ENCODE assay signal across 22 cellular contexts in genomic region chr12:47574252-47575021, GRCh38.
A peak's percentile ranks its signal among the peaks of the same experiment; 100 is the strongest.
DNase-seq lines count a peak whose midpoint lies in the region; ATAC-seq and TF ChIP-seq lines count a peak whose summit lies in the region.
"Had no signal": no experiment of that assay in that cellular context is flagged by ENCODE, and none has a peak within 500 bp of the region (broad histone marks: within the 10 kb centered on the region; RNA-seq: fewer than 3 reads in every experiment).

No MANE protein-coding gene starts in this region.

- H3K27me3 Mint-ChIP-seq in activated naive CD4-positive, alpha-beta T cell treated with anti-CD3 and anti-CD28 coated beads for 36 hours (ENCODE audit: low read depth), result no peaks in the 10 kb centered on the region
- no peaks in the 10 kb centered on the region for H3K27me3 Mint-ChIP-seq in activated naive CD8-positive, alpha-beta T cell treated with anti-CD3 and anti-CD28 coated beads, Interleukin-2, amount 50 U/mL, for 24 hours
- peaks cover 22% of the 10 kb centered on the region for H3K27me3 Mint-ChIP-seq in HFFc6 (ENCODE audit: insufficient read depth)

- H3K27ac Mint-ChIP-seq in activated naive CD4-positive, alpha-beta T cell treated with anti-CD3 and anti-CD28 coated beads for 36 hours, result peak overlapping the region; percentile 48
- peak overlapping the region; percentile 90 for H3K27ac Mint-ChIP-seq in activated naive CD8-positive, alpha-beta T cell treated with anti-CD3 and anti-CD28 coated beads, Interleukin-2, amount 50 U/mL, for 24 hours
- no peak overlapping the region for H3K27ac Mint-ChIP-seq in HFFc6
- H3K27ac Mint-ChIP-seq: CD14-positive monocyte had no signal

- CTCF ChIA-PET in activated naive CD4-positive, alpha-beta T cell treated with anti-CD3 and anti-CD28 coated beads for 36 hours (lab: Charles Lee), result no interaction called here

- no peaks in the 10 kb centered on the region for H3K27me3 ChIP-seq in ascending aorta
- H3K27me3 ChIP-seq: Peyer's patch, SJSA1 had no signal

- H3K9me3 ChIP-seq in ascending aorta, result no peaks in the 10 kb centered on the region
- H3K9me3 ChIP-seq: Peyer's patch, SJSA1 had no signal

- no peaks in the 10 kb centered on the region for H3K36me3 ChIP-seq in ascending aorta
- H3K36me3 ChIP-seq: Peyer's patch, SJSA1 had no signal

- no peak overlapping the region for H3K4me3 Mint-ChIP-seq in activated naive CD4-positive, alpha-beta T cell treated with anti-CD3 and anti-CD28 coated beads for 36 hours
- H3K4me3 Mint-ChIP-seq in activated naive CD8-positive, alpha-beta T cell treated with anti-CD3 and anti-CD28 coated beads, Interleukin-2, amount 50 U/mL, for 24 hours, result no peak overlapping the region
- no peak overlapping the region for H3K4me3 Mint-ChIP-seq in HFFc6
- H3K4me3 Mint-ChIP-seq: CD14-positive monocyte had no signal

- DNase-seq in NCI-H82 (lab: John Stamatoyannopoulos, UW) (peak; percentile 30), NCI-H82 treated with DMSO at 0.1 percent for 48 hours (lab: John Stamatoyannopoulos, UW; ENCODE audit: unreplicated experiment) (no peak), EL (no peak), HFFc6 (no peak), ascending aorta (ENCODE audit: low spot score in 2 of 2) (no peak)
- no peak for DNase-seq in activated naive CD4-positive, alpha-beta T cell treated with anti-CD3 and anti-CD28 coated beads for 36 hours
- no peak for DNase-seq in activated naive CD4-positive, alpha-beta T cell treated with anti-CD3 and anti-CD28 coated beads, Interleukin-2, amount 50 U/mL, for 16 hours
- DNase-seq in activated naive CD8-positive, alpha-beta T cell treated with anti-CD3 and anti-CD28 coated beads, Interleukin-2, amount 50 U/mL, for 24 hours, result no peak
- DNase-seq: DMS79 treated with DMSO at 0.1 percent for 48 hours, GOT3, MM.1S, NCI-H1092 treated with DMSO at 0.1 percent for 48 hours, NCI-H146, NCI-H2081, NCI-H2171 treated with DMSO at 0.1 percent for 48 hours, NCI-H446, NCI-H526 treated with DMSO at 0.1 percent for 48 hours, Peyer's patch had no signal

- H3K9me3 Mint-ChIP-seq in activated naive CD4-positive, alpha-beta T cell treated with anti-CD3 and anti-CD28 coated beads for 36 hours, result no peaks in the 10 kb centered on the region
- H3K9me3 Mint-ChIP-seq in activated naive CD8-positive, alpha-beta T cell treated with anti-CD3 and anti-CD28 coated beads, Interleukin-2, amount 50 U/mL, for 24 hours, result peaks cover 5% of the 10 kb centered on the region
- H3K9me3 Mint-ChIP-seq in HFFc6, result no peaks in the 10 kb centered on the region

- intact Hi-C loops in activated naive CD4-positive, alpha-beta T cell treated with anti-CD3 and anti-CD28 coated beads for 36 hours (cut with micrococcal nuclease), result loop anchor here (1.0 to 10.0 kb wide), 6 partner anchors 132 to 1120 kb away; partner anchors contain the start of genes AMIGO2, PCED1B and RPAP3
- intact Hi-C loops in ascending aorta (cut with DNase I), result no loop called here

- H3K4me3 ChIP-seq in ascending aorta, result no peak overlapping the region
- H3K4me3 ChIP-seq: Peyer's patch, SJSA1 had no signal

- peaks cover 30% of the 10 kb centered on the region for H3K4me1 Mint-ChIP-seq in activated naive CD4-positive, alpha-beta T cell treated with anti-CD3 and anti-CD28 coated beads for 36 hours (ENCODE audit: low read depth)
- H3K4me1 Mint-ChIP-seq in activated naive CD8-positive, alpha-beta T cell treated with anti-CD3 and anti-CD28 coated beads, Interleukin-2, amount 50 U/mL, for 24 hours, result peaks cover 30% of the 10 kb centered on the region
- no peaks in the 10 kb centered on the region for H3K4me1 Mint-ChIP-seq in HFFc6 (ENCODE audit: low read depth)
- H3K4me1 Mint-ChIP-seq: CD14-positive monocyte had no signal

- TF ChIP-seq CTCF in HFFc6 (IDR thresholded peaks at IDR 0.05) (no peak), ascending aorta (IDR thresholded peaks at IDR 0.05) (no peak)

- H3K36me3 Mint-ChIP-seq in activated naive CD4-positive, alpha-beta T cell treated with anti-CD3 and anti-CD28 coated beads for 36 hours (ENCODE audit: low read depth), result no peaks in the 10 kb centered on the region
- no peaks in the 10 kb centered on the region for H3K36me3 Mint-ChIP-seq in activated naive CD8-positive, alpha-beta T cell treated with anti-CD3 and anti-CD28 coated beads, Interleukin-2, amount 50 U/mL, for 24 hours (ENCODE audit: low read depth)
- no peaks in the 10 kb centered on the region for H3K36me3 Mint-ChIP-seq in HFFc6 (ENCODE audit: low read depth)
- H3K36me3 Mint-ChIP-seq: CD14-positive monocyte had no signal

- H3K27ac ChIP-seq in ascending aorta, result no peak overlapping the region
- H3K27ac ChIP-seq: 22Rv1, Peyer's patch, SJSA1 had no signal

- ATAC-seq in activated naive CD8-positive, alpha-beta T cell treated with anti-CD3 and anti-CD28 coated beads, Interleukin-2, amount 50 U/mL, for 24 hours, result peak; percentile 95
- ATAC-seq: HCT116 had no signal

- H3K4me1 ChIP-seq in ascending aorta, result no peaks in the 10 kb centered on the region
- H3K4me1 ChIP-seq: Peyer's patch, SJSA1 had no signal
